ENCODE assay signal across 9 cellular contexts in the genomic region with DNA sequence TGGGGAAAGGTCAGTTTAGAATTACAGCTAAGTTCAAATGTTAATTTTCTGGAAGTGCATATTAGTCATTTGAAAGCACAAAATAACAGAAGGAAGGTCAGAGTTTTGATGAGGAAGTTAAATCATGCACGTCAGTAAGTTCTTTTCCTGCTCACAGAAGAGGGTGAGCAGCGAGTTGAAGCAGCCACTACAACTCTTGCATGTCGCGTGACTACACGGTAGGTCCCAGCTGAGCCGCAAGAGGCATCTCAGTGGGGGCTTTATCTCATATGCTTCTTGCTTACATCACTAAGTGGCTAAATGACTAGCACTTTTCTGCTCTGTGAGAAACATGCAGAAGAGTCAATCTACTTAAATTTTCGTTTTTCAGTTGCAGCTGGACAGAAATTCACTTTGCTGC. TPM values are rescaled to one million over a fixed set of nuclear protein-coding genes. Genes with fewer than 3 reads are reported as not detected.
A peak's percentile ranks its signal among the peaks of the same experiment; 100 is the strongest.
DNase-seq lines count a peak whose midpoint lies in the region; ATAC-seq and TF ChIP-seq lines count a peak whose summit lies in the region.
"Had no signal": no experiment of that assay in that cellular context is flagged by ENCODE, and none has a peak within 500 bp of the region (broad histone marks: within the 10 kb centered on the region; RNA-seq: fewer than 3 reads in every experiment).

No MANE protein-coding gene starts in this region.

- DNase-seq in GM20000 (ENCODE audit: low spot score) (peak; percentile 78), renal cortical epithelial cell (ENCODE audit: low read depth) (peak; percentile 49), NCI-H2107 (lab: John Stamatoyannopoulos, UW) (no peak), midbrain (lab: John Stamatoyannopoulos, UW) (no peak), ACHN (no peak)
- DNase-seq in activated T-helper 2 cell treated with anti-CD3 and anti-CD28 coated beads, Interferon-gamma antibody, Interleukin-2, Interleukin-4, amounts not matched to agents 10 μg/mL and 5 μg/mL and 100 μg/mL, durations not matched to agents 14 hours and 24 hours and 36 hours (ENCODE audit: low spot score): peak; percentile 38

- intact Hi-C loops in activated T-helper 2 cell treated with anti-CD3 and anti-CD28 coated beads, Interferon-gamma antibody, Interleukin-2, Interleukin-4, amounts not matched to agents 10 μg/mL and 5 μg/mL and 100 μg/mL, durations not matched to agents 14 hours and 24 hours and 36 hours (cut with micrococcal nuclease): loop anchor here (1.0 kb wide), 1 partner anchor 21 kb away; the partner anchor contains the start of gene SEC62

- no peaks in the 10 kb centered on the region for H3K36me3 Mint-ChIP-seq in activated T-helper 2 cell treated with anti-CD3 and anti-CD28 coated beads, Interferon-gamma antibody, Interleukin-2, Interleukin-4, amounts not matched to agents 10 μg/mL and 5 μg/mL and 100 μg/mL, durations not matched to agents 14 hours and 24 hours and 36 hours (ENCODE audit: low read depth)

- peaks cover 2% of the 10 kb centered on the region for H3K27me3 Mint-ChIP-seq in activated T-helper 2 cell treated with anti-CD3 and anti-CD28 coated beads, Interferon-gamma antibody, Interleukin-2, Interleukin-4, amounts not matched to agents 10 μg/mL and 5 μg/mL and 100 μg/mL, durations not matched to agents 14 hours and 24 hours and 36 hours (ENCODE audit: low read depth)

- H3K4me1 Mint-ChIP-seq in activated T-helper 2 cell treated with anti-CD3 and anti-CD28 coated beads, Interferon-gamma antibody, Interleukin-2, Interleukin-4, amounts not matched to agents 10 μg/mL and 5 μg/mL and 100 μg/mL, durations not matched to agents 14 hours and 24 hours and 36 hours (ENCODE audit: low read depth): peaks cover 23% of the 10 kb centered on the region

- no peak for TF ChIP-seq CTCF in GM20000 (IDR thresholded peaks at IDR 0.05; ENCODE audit: extremely low read depth, missing control alignments)

- peak; percentile 23 for TF ChIP-seq POLR2A in GM10847 (IDR thresholded peaks at IDR 0.05; ENCODE audit: extremely low read depth, insufficient read length)

- peak overlapping the region; percentile 35 for H3K4me3 Mint-ChIP-seq in activated T-helper 2 cell treated with anti-CD3 and anti-CD28 coated beads, Interferon-gamma antibody, Interleukin-2, Interleukin-4, amounts not matched to agents 10 μg/mL and 5 μg/mL and 100 μg/mL, durations not matched to agents 14 hours and 24 hours and 36 hours (ENCODE audit: low read depth)

- in situ Hi-C loops in ACHN (cut with HindIII; ENCODE audit: low pct_ligation_motif_present, low pct_unique_long_range_greater_than_20kb, low sequenced_read_pairs): no loop called here

- peak overlapping the region; percentile 47 for H3K27ac Mint-ChIP-seq in activated T-helper 2 cell treated with anti-CD3 and anti-CD28 coated beads, Interferon-gamma antibody, Interleukin-2, Interleukin-4, amounts not matched to agents 10 μg/mL and 5 μg/mL and 100 μg/mL, durations not matched to agents 14 hours and 24 hours and 36 hours

- H3K9me3 Mint-ChIP-seq in activated T-helper 2 cell treated with anti-CD3 and anti-CD28 coated beads, Interferon-gamma antibody, Interleukin-2, Interleukin-4, amounts not matched to agents 10 μg/mL and 5 μg/mL and 100 μg/mL, durations not matched to agents 14 hours and 24 hours and 36 hours: no peaks in the 10 kb centered on the region

- ATAC-seq in HG03520 (IDR thresholded peaks at IDR 0.05; ENCODE audit: unreplicated experiment): peak; percentile 90

RNA-seq across cellular contexts. Expression of gene SEC62, which starts 21.3 kb away (rescaled TPM):
- total RNA-seq in activated T-helper 2 cell treated with anti-CD3 and anti-CD28 coated beads, Interferon-gamma antibody, Interleukin-2, Interleukin-4, amounts not matched to agents 10 μg/mL and 5 μg/mL and 100 μg/mL, durations not matched to agents 14 hours and 24 hours and 36 hours: 74.2 and 78.4 TPM in 2 replicates
- 28.8 and 106 TPM in 2 replicates for total RNA-seq in renal cortical epithelial cell

RNA-seq across cellular contexts. Expression of gene SAMD7, which starts 33.9 kb away (rescaled TPM):
- not detected in 2 replicates for total RNA-seq in activated T-helper 2 cell treated with anti-CD3 and anti-CD28 coated beads, Interferon-gamma antibody, Interleukin-2, Interleukin-4, amounts not matched to agents 10 μg/mL and 5 μg/mL and 100 μg/mL, durations not matched to agents 14 hours and 24 hours and 36 hours
- not detected in 2 replicates for total RNA-seq in renal cortical epithelial cell
- total RNA-seq: HT1080 had no signal

Comparison
In these comparisons a context has a peak if more than half of its experiments do, and no peak if none do; other contexts are left out.
1. DNase-seq: peak in GM20000 (single experiment), activated T-helper 2 cell treated with anti-CD3 and anti-CD28 coated beads, Interferon-gamma antibody, Interleukin-2, Interleukin-4, amounts not matched to agents 10 μg/mL and 5 μg/mL and 100 μg/mL, durations not matched to agents 14 hours and 24 hours and 36 hours (single experiment) and renal cortical epithelial cell (single experiment); none in NCI-H2107 (single experiment), midbrain (single experiment) and ACHN (single experiment).